ENCODE assay signal across 8 cellular contexts in genomic region chr5:157271740-157272271, GRCh38. TPM values are rescaled to one million over a fixed set of nuclear protein-coding genes. Genes with fewer than 3 reads are reported as not detected.
DNase-seq lines count a peak whose midpoint lies in the region; ATAC-seq and TF ChIP-seq lines count a peak whose summit lies in the region.

No MANE protein-coding gene starts in this region.

- CTCF ChIA-PET in A673 (lab: Charles Lee) = no interaction called here

- peak overlapping the region; percentile 91 for H3K4me3 Mint-ChIP-seq in T-helper 2 cell treated with Interferon-gamma antibody and Interleukin-4, amounts not matched to agents 5 μg/mL and 100 μg/mL, for 36 hours
- H3K4me3 Mint-ChIP-seq in chondrocyte (ENCODE audit: unreplicated experiment) = no peak overlapping the region

- ATAC-seq in GM19043 (IDR thresholded peaks at IDR 0.05; ENCODE audit: low read depth, unreplicated experiment) (peak; percentile 75), HG03064 (IDR thresholded peaks at IDR 0.05; ENCODE audit: low read depth, unreplicated experiment) (peak; percentile 87), body of pancreas (no peak)

- POLR2A ChIA-PET in A673 (lab: Charles Lee; ENCODE audit: low non-redundant PET) = no interaction called here

- intact Hi-C loops in body of pancreas (cut with DNase I) (no loop called here), uterus (cut with DNase I; ENCODE audit: low total_unique reads) (no loop called here), A673 (cut with micrococcal nuclease; ENCODE audit: unreplicated experiment) (no loop called here)

- H3K9me3 ChIP-seq in body of pancreas (no peaks in the 10 kb centered on the region), uterus (no peaks in the 10 kb centered on the region), A673 (ENCODE audit: low read depth, low read length, poor library complexity, severe bottlenecking) (no peaks in the 10 kb centered on the region)

- 61% methylated on average over 12 of the region's 12 CpGs for WGBS in body of pancreas, 2 donors

- H3K4me3 ChIP-seq in body of pancreas = no peak overlapping the region
- no peak overlapping the region for H3K4me3 ChIP-seq in uterus
- no peak overlapping the region for H3K4me3 ChIP-seq in A673 (ENCODE audit: low read depth, low read length, poor library complexity, severe bottlenecking)

- H3K27ac Mint-ChIP-seq in T-helper 2 cell treated with Interferon-gamma antibody and Interleukin-4, amounts not matched to agents 5 μg/mL and 100 μg/mL, for 36 hours = peak overlapping the region; percentile 98
- no peak overlapping the region for H3K27ac Mint-ChIP-seq in chondrocyte (ENCODE audit: unreplicated experiment)

- H3K36me3 ChIP-seq in body of pancreas (replicated peaks in 1 of 2; ENCODE audit: insufficient read depth in 1 of 2, low read depth in 2 of 2) = no peaks in the 10 kb centered on the region
- H3K36me3 ChIP-seq in uterus = no peaks in the 10 kb centered on the region
- no peaks in the 10 kb centered on the region for H3K36me3 ChIP-seq in A673 (ENCODE audit: insufficient read depth, low read length, poor library complexity, severe bottlenecking)

- H3K27me3 Mint-ChIP-seq in T-helper 2 cell treated with Interferon-gamma antibody and Interleukin-4, amounts not matched to agents 5 μg/mL and 100 μg/mL, for 36 hours (ENCODE audit: low read depth) = no peaks in the 10 kb centered on the region
- H3K27me3 Mint-ChIP-seq in chondrocyte (ENCODE audit: low read depth) = no peaks in the 10 kb centered on the region

- BruUV-seq in A673 (replicated peaks; lab: Mats Ljungman, UMichigan) = no TSS peak

- H3K36me3 Mint-ChIP-seq in T-helper 2 cell treated with Interferon-gamma antibody and Interleukin-4, amounts not matched to agents 5 μg/mL and 100 μg/mL, for 36 hours (ENCODE audit: low read depth) = peaks cover 62% of the 10 kb centered on the region
- H3K36me3 Mint-ChIP-seq in chondrocyte (ENCODE audit: low read depth) = no peaks in the 10 kb centered on the region

- H3K4me1 ChIP-seq in body of pancreas = peaks cover 3% of the 10 kb centered on the region
- H3K4me1 ChIP-seq in uterus = no peaks in the 10 kb centered on the region
- no peaks in the 10 kb centered on the region for H3K4me1 ChIP-seq in A673 (ENCODE audit: insufficient read depth, low read length, poor library complexity, severe bottlenecking)

- H3K27ac ChIP-seq in body of pancreas (no peak overlapping the region), uterus (no peak overlapping the region), A673 (ENCODE audit: low read depth, low read length, poor library complexity, severe bottlenecking) (no peak overlapping the region)

- H3K27me3 ChIP-seq in body of pancreas (no peaks in the 10 kb centered on the region), uterus (no peaks in the 10 kb centered on the region), A673 (replicated peaks; ENCODE audit: insufficient read depth, low read depth, low read length, poor library complexity) (no peaks in the 10 kb centered on the region)

- no peak for TF ChIP-seq POLR2A in body of pancreas (IDR thresholded peaks at IDR 0.05)
- TF ChIP-seq POLR2A in uterus (IDR thresholded peaks at IDR 0.05) = no peak

- no peaks in the 10 kb centered on the region for H3K9me3 Mint-ChIP-seq in T-helper 2 cell treated with Interferon-gamma antibody and Interleukin-4, amounts not matched to agents 5 μg/mL and 100 μg/mL, for 36 hours
- H3K9me3 Mint-ChIP-seq in chondrocyte (ENCODE audit: low read depth) = no peaks in the 10 kb centered on the region

- DNase-seq in T-helper 2 cell treated with Interferon-gamma antibody and Interleukin-4, amounts not matched to agents 5 μg/mL and 100 μg/mL, for 36 hours (ENCODE audit: low spot score) = peak; percentile 87
- peak in 3 of 4 donors; percentile 16 to 42 (median 25) for DNase-seq in body of pancreas
- peak; percentile 69 for DNase-seq in stimulated activated CD8-positive, alpha-beta memory T cell treated with anti-CD3 and anti-CD28 coated beads, Interleukin-15, amount 100 ng/mL, for 1 hour (ENCODE audit: low read depth)
- DNase-seq in uterus = no peak
- no peak for DNase-seq in A673 (ENCODE audit: low spot score)
- DNase-seq in chondrocyte (ENCODE audit: low spot score) = no peak

- no peak for TF ChIP-seq CTCF in body of pancreas (IDR thresholded peaks at IDR 0.05)
- no peak for TF ChIP-seq CTCF in uterus (IDR thresholded peaks at IDR 0.05)
- TF ChIP-seq CTCF in A673 (conservative IDR thresholded peaks at IDR 0.05; ENCODE audit: low read depth, low read length) = no peak
- TF ChIP-seq CTCF in chondrocyte (IDR thresholded peaks at IDR 0.05) = no peak

- peaks cover 82% of the 10 kb centered on the region for H3K4me1 Mint-ChIP-seq in T-helper 2 cell treated with Interferon-gamma antibody and Interleukin-4, amounts not matched to agents 5 μg/mL and 100 μg/mL, for 36 hours (ENCODE audit: low read depth)
- H3K4me1 Mint-ChIP-seq in chondrocyte (ENCODE audit: low read depth) = peaks cover under 1% of the 10 kb centered on the region

RNA-seq across cellular contexts. Expression of gene CYFIP2, which starts 5.9 kb away (rescaled TPM):
- total RNA-seq in body of pancreas = 10 to 100 TPM; 15.6 to 22.1 TPM
- total RNA-seq in uterus = 10 to 100 TPM; 11.3 to 51.5 (median 13.6) TPM
- total RNA-seq in A673 (2021) = 17.2 and 20.1 TPM in 2 replicates
- 15.7 to 39.6 TPM (median 37.4 TPM) in 3 replicates for total RNA-seq in chondrocyte

Comparison
In these comparisons a context has a peak if more than half of its experiments do, and no peak if none do; other contexts are left out.
1. DNase-seq: peak in T-helper 2 cell treated with Interferon-gamma antibody and Interleukin-4, amounts not matched to agents 5 μg/mL and 100 μg/mL, for 36 hours (single experiment), body of pancreas (3 of 4) and stimulated activated CD8-positive, alpha-beta memory T cell treated with anti-CD3 and anti-CD28 coated beads, Interleukin-15, amount 100 ng/mL, for 1 hour (single experiment); none in uterus (0 of 2), A673 (single experiment) and chondrocyte (single experiment).